Comparison of ENCODE assay signal across 28 cellular contexts in genomic region chr18:10461989-10462388, GRCh38. TPM values are rescaled to one million over a fixed set of nuclear protein-coding genes. Genes with fewer than 3 reads are reported as not detected.
"Had no signal": no experiment of that assay in that cellular context is flagged by ENCODE, and none has a peak within 500 bp of the region (broad histone marks: within the 10 kb centered on the region; RNA-seq: fewer than 3 reads in every experiment).

No MANE protein-coding gene starts in this region.

- H3K9me3 ChIP-seq: neutrophil, pancreas, psoas muscle, right lobe of liver, sigmoid colon, suprapubic skin, testis, tibial artery, transverse colon, upper lobe of right lung, uterus had no signal

- ATAC-seq: naive thymus-derived CD8-positive, alpha-beta T cell; natural killer cell treated with Interleukin-12 subunit alpha and Interleukin-12 subunit beta and Interleukin-15 and Interleukin-18, amount 100 ng/mL, for 72 hours; pancreas; psoas muscle; right cardiac atrium; right lobe of liver; stimulated activated effector memory CD8-positive, alpha-beta T cell treated with anti-CD3 and anti-CD28 coated beads, Interleukin-12 subunit alpha, Interleukin-12 subunit beta, amount 100 ng/mL, for 72 hours; stimulated activated naive CD8-positive, alpha-beta T cell treated with anti-CD3 and anti-CD28 coated beads, Interleukin-15, amount 100 ng/mL, for 72 hours; stimulated activated naive CD8-positive, alpha-beta T cell treated with anti-CD3 and anti-CD28 coated beads, Interleukin-15, Interleukin-2, amounts not matched to agents 100 U/mL and 50 U/mL, for 24 hours; upper lobe of right lung had no signal

- H3K36me3 ChIP-seq: neutrophil, pancreas, right lobe of liver, sigmoid colon, suprapubic skin, tibial artery, transverse colon, upper lobe of right lung, uterus had no signal

- H3K9me3 Mint-ChIP-seq: natural killer cell treated with Interleukin-12 subunit alpha and Interleukin-12 subunit beta and Interleukin-15 and Interleukin-18, amount 100 ng/mL, for 72 hours; nephron progenitor cell; neural crest cell had no signal

- H3K4me3 ChIP-seq: pancreas, psoas muscle, right lobe of liver, sigmoid colon, suprapubic skin, testis, tibial artery, transverse colon, upper lobe of right lung, uterus had no signal

- H3K27ac ChIP-seq: neutrophil, pancreas, psoas muscle, right lobe of liver, sigmoid colon, suprapubic skin, testis, tibial artery, transverse colon, upper lobe of right lung, uterus had no signal

- H3K27me3 ChIP-seq: pancreas, right lobe of liver, suprapubic skin, testis, tibial artery, upper lobe of right lung, uterus had no signal

- H3K4me1 Mint-ChIP-seq: stimulated activated effector memory CD8-positive, alpha-beta T cell treated with anti-CD3 and anti-CD28 coated beads, Interleukin-12 subunit alpha, Interleukin-12 subunit beta, amount 100 ng/mL, for 72 hours; stimulated activated naive CD8-positive, alpha-beta T cell treated with anti-CD3 and anti-CD28 coated beads, Interleukin-15, amount 100 ng/mL, for 72 hours had no signal

- H3K4me1 ChIP-seq: pancreas, psoas muscle, right lobe of liver, testis, transverse colon, upper lobe of right lung, uterus had no signal

- H3K27me3 Mint-ChIP-seq: type B pancreatic cell had no signal

- H3K36me3 Mint-ChIP-seq: naive thymus-derived CD8-positive, alpha-beta T cell; natural killer cell treated with Interleukin-12 subunit alpha and Interleukin-12 subunit beta and Interleukin-15 and Interleukin-18, amount 100 ng/mL, for 72 hours; stimulated activated effector memory CD8-positive, alpha-beta T cell treated with anti-CD3 and anti-CD28 coated beads, Interleukin-12 subunit alpha, Interleukin-12 subunit beta, amount 100 ng/mL, for 72 hours had no signal

- H3K27ac Mint-ChIP-seq: natural killer cell treated with Interleukin-12 subunit alpha and Interleukin-12 subunit beta and Interleukin-15 and Interleukin-18, amount 100 ng/mL, for 72 hours; nephron progenitor cell; stimulated activated effector memory CD8-positive, alpha-beta T cell treated with anti-CD3 and anti-CD28 coated beads, Interleukin-12 subunit alpha, Interleukin-12 subunit beta, amount 100 ng/mL, for 72 hours; stimulated activated naive CD8-positive, alpha-beta T cell treated with anti-CD3 and anti-CD28 coated beads, Interleukin-15, amount 100 ng/mL, for 72 hours had no signal

- DNase-seq: naive thymus-derived CD8-positive, alpha-beta T cell; nephron progenitor cell; nucleus accumbens; pancreas; psoas muscle; right cardiac atrium; right lobe of liver; sigmoid colon; small intestine; stimulated activated CD4-positive, alpha-beta T cell treated with anti-CD3 and anti-CD28 coated beads, Interleukin-15, amount 100 ng/mL, for 24 hours; stimulated activated CD4-positive, alpha-beta T cell treated with anti-CD3 and anti-CD28 coated beads, Interleukin-2, amount 100 ng/mL, for 24 hours; stimulated activated CD4-positive, alpha-beta T cell treated with anti-CD3 and anti-CD28 coated beads, Interleukin-2, amount 100 ng/mL, for 48 hours; stimulated activated CD4-positive, alpha-beta T cell treated with anti-CD3 and anti-CD28 coated beads, Interleukin-4, amount 100 ng/mL, for 24 hours; stimulated activated naive CD4-positive, alpha-beta T cell; stimulated activated naive CD8-positive, alpha-beta T cell treated with anti-CD3 and anti-CD28 coated beads, Interleukin-15, amount 100 ng/mL, for 72 hours; stimulated activated naive CD8-positive, alpha-beta T cell treated with anti-CD3 and anti-CD28 coated beads, Interleukin-15, Interleukin-2, amounts not matched to agents 100 U/mL and 50 U/mL, for 24 hours; substantia nigra; testis; tibial artery; transverse colon; upper lobe of right lung; uterus had no signal

- H3K4me3 Mint-ChIP-seq: naive thymus-derived CD8-positive, alpha-beta T cell; natural killer cell treated with Interleukin-12 subunit alpha and Interleukin-12 subunit beta and Interleukin-15 and Interleukin-18, amount 100 ng/mL, for 72 hours; nephron progenitor cell; stimulated activated effector memory CD8-positive, alpha-beta T cell treated with anti-CD3 and anti-CD28 coated beads, Interleukin-12 subunit alpha, Interleukin-12 subunit beta, amount 100 ng/mL, for 72 hours; stimulated activated naive CD8-positive, alpha-beta T cell treated with anti-CD3 and anti-CD28 coated beads, Interleukin-15, amount 100 ng/mL, for 72 hours; type B pancreatic cell had no signal

RNA-seq across cellular contexts. Expression of gene APCDD1, which starts 7.6 kb away (rescaled TPM):
- total RNA-seq: naive thymus-derived CD8-positive, alpha-beta T cell; natural killer cell treated with Interleukin-12 subunit alpha and Interleukin-12 subunit beta and Interleukin-15 and Interleukin-18, amount 100 ng/mL, for 72 hours had no signal
- polyA plus RNA-seq: naive thymus-derived CD8-positive, alpha-beta T cell had no signal
